ENCODE assay signal across 8 cellular contexts in the genomic region with DNA sequence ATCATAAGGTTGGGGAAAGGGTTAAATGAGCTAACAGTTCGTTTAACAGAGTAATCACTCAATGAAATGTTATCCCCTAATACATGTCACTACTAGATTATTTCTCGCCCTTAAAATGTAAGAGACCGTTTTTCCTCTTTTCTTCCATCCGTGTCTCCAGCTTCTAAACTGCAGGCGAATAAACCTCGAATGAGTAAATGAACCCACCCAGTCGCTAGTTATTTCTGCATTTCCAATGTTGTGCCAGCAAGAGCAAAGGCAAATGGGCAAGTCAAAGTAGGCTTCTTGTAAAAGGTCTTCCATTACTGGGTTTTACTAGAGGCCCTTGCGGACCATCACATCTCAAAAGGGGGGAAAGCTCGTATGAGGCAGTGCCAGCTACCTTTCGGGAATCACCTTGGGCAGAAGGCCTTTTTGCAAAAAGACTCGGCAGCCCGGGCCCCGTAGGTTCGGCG. TPM values are rescaled to one million over a fixed set of nuclear protein-coding genes. Genes with fewer than 3 reads are reported as not detected.
DNase-seq lines count a peak whose midpoint lies in the region; ATAC-seq and TF ChIP-seq lines count a peak whose summit lies in the region.

No MANE protein-coding gene starts in this region.

- H3K4me1 Mint-ChIP-seq in activated naive CD4-positive, alpha-beta T cell treated with anti-CD3 and anti-CD28 coated beads, Interleukin-2, amount 50 U/mL, for 24 hours = peaks cover 52% of the 10 kb centered on the region
- H3K4me1 Mint-ChIP-seq in activated B cell treated with CpG ODN at 0.5 μM for 24 hours = peaks cover 36% of the 10 kb centered on the region

- WGBS in suprapubic skin = 10% methylated on average over 11 of the region's 15 CpGs

- POLR2A ChIA-PET in activated B cell treated with CpG ODN at 0.5 μM for 24 hours (lab: Charles Lee) = interaction anchor here (0.5 to 3.2 kb wide), 7 partner anchors 10 to 254 kb away, joined by 3 to 21 read pairs (median 4); a partner anchor contains a TSS

- H3K27ac ChIP-seq in iPS-20b (ENCODE audit: low read length) (peak overlapping the region; percentile 94), suprapubic skin (peak overlapping the region; percentile 88)

- intact Hi-C loops in activated B cell treated with CpG ODN at 0.5 μM for 24 hours (cut with micrococcal nuclease) = loop anchor here (1.0 to 5.0 kb wide), 4 partner anchors 19 to 870 kb away; a partner anchor contains a TSS

- H3K36me3 ChIP-seq in iPS-20b (ENCODE audit: insufficient read depth, low read depth, low read length) (no peaks in the 10 kb centered on the region), suprapubic skin (no peaks in the 10 kb centered on the region)

- no peaks in the 10 kb centered on the region for H3K9me3 Mint-ChIP-seq in activated naive CD4-positive, alpha-beta T cell treated with anti-CD3 and anti-CD28 coated beads, Interleukin-2, amount 50 U/mL, for 24 hours
- H3K9me3 Mint-ChIP-seq in activated B cell treated with CpG ODN at 0.5 μM for 24 hours = no peaks in the 10 kb centered on the region

- TF ChIP-seq CTCF in activated B cell treated with CpG ODN at 0.5 μM for 24 hours (IDR thresholded peaks at IDR 0.05) (no peak), suprapubic skin (IDR thresholded peaks at IDR 0.05) (no peak)

- CTCF ChIA-PET in activated B cell treated with CpG ODN at 0.5 μM for 24 hours (lab: Charles Lee) = interaction anchor here (1.9 to 3.5 kb wide), 2 partner anchors 19 to 101 kb away, joined by 6 to 18 read pairs; a partner anchor contains a TSS

- H3K27me3 ChIP-seq in iPS-20b (ENCODE audit: insufficient read depth, low read length) (no peaks in the 10 kb centered on the region), suprapubic skin (no peaks in the 10 kb centered on the region)

- H3K4me3 ChIP-seq in iPS-20b (ENCODE audit: low read length) (peak overlapping the region; percentile 80), suprapubic skin (peak overlapping the region; percentile 76)

- H3K9ac ChIP-seq in iPS-20b (ENCODE audit: low read depth, low read length) = peak overlapping the region; percentile 91

- DNase-seq in activated naive CD4-positive, alpha-beta T cell treated with anti-CD3 and anti-CD28 coated beads, Interleukin-2, amount 50 U/mL, for 16 hours = no peak
- no peak for DNase-seq in activated B cell treated with CpG ODN at 0.5 μM for 24 hours
- DNase-seq in suprapubic skin (ENCODE audit: low spot score in 2 of 2) = no peak
- no peak for DNase-seq in stimulated activated CD4-positive, alpha-beta T cell treated with anti-CD3 and anti-CD28 coated beads, Interleukin-15, amount 100 ng/mL, for 24 hours
- DNase-seq in NCI-H526 treated with DMSO at 0.1 percent for 48 hours (lab: John Stamatoyannopoulos, UW) = no peak
- no peak for DNase-seq in iPS-NIHi7 (ENCODE audit: extremely low spot score)

- peaks cover 1% of the 10 kb centered on the region for H3K36me3 Mint-ChIP-seq in activated naive CD4-positive, alpha-beta T cell treated with anti-CD3 and anti-CD28 coated beads, Interleukin-2, amount 50 U/mL, for 24 hours
- no peaks in the 10 kb centered on the region for H3K36me3 Mint-ChIP-seq in activated B cell treated with CpG ODN at 0.5 μM for 24 hours (ENCODE audit: low read depth)

- no peaks in the 10 kb centered on the region for H3K9me3 ChIP-seq in iPS-20b (ENCODE audit: insufficient read depth, low read depth, low read length)
- no peaks in the 10 kb centered on the region for H3K9me3 ChIP-seq in suprapubic skin

- TF ChIP-seq EP300 in suprapubic skin (IDR thresholded peaks at IDR 0.05) = no peak

- no peak for ATAC-seq in activated B cell treated with CpG ODN at 0.5 μM for 24 hours (ENCODE audit: low read depth)

- TF ChIP-seq POLR2A in suprapubic skin (IDR thresholded peaks at IDR 0.05) = no peak

- H3K27me3 Mint-ChIP-seq in activated naive CD4-positive, alpha-beta T cell treated with anti-CD3 and anti-CD28 coated beads, Interleukin-2, amount 50 U/mL, for 24 hours = no peaks in the 10 kb centered on the region
- H3K27me3 Mint-ChIP-seq in activated B cell treated with CpG ODN at 0.5 μM for 24 hours = peaks cover 4% of the 10 kb centered on the region

- peak overlapping the region; percentile 95 for H3K27ac Mint-ChIP-seq in activated naive CD4-positive, alpha-beta T cell treated with anti-CD3 and anti-CD28 coated beads, Interleukin-2, amount 50 U/mL, for 24 hours
- H3K27ac Mint-ChIP-seq in activated B cell treated with CpG ODN at 0.5 μM for 24 hours = peak overlapping the region; percentile 92

- peak overlapping the region; percentile 92 for H3K4me3 Mint-ChIP-seq in activated naive CD4-positive, alpha-beta T cell treated with anti-CD3 and anti-CD28 coated beads, Interleukin-2, amount 50 U/mL, for 24 hours
- peak overlapping the region; percentile 85 for H3K4me3 Mint-ChIP-seq in activated B cell treated with CpG ODN at 0.5 μM for 24 hours

- peaks cover 11% of the 10 kb centered on the region for H3K4me1 ChIP-seq in iPS-20b (ENCODE audit: insufficient read depth, low read length)
- peaks cover 37% of the 10 kb centered on the region for H3K4me1 ChIP-seq in suprapubic skin

RNA-seq across cellular contexts. Expression of a gene that starts 0.4 kb away (rescaled TPM):
- 20.7 and 21.6 TPM in 2 replicates for total RNA-seq in activated B cell treated with CpG ODN at 0.5 μM for 24 hours
- total RNA-seq in suprapubic skin = 10 to 100 TPM; 28.8 to 39.1 (median 30.8) TPM
